Comparison of ENCODE assay signal across 19 cellular contexts in genomic region chr15:70016511-70016994, GRCh38.
A peak's percentile ranks its signal among the peaks of the same experiment; 100 is the strongest.
DNase-seq lines count a peak whose midpoint lies in the region; ATAC-seq and TF ChIP-seq lines count a peak whose summit lies in the region.
"Had no signal": no experiment of that assay in that cellular context is flagged by ENCODE, and none has a peak within 500 bp of the region (broad histone marks: within the 10 kb centered on the region; RNA-seq: fewer than 3 reads in every experiment).

No MANE protein-coding gene starts in this region.

- peaks cover 0 to 12% (median 0%) of the 10 kb centered on the region in 11 experiments; a peak in 2 of 22 replicates for H3K27me3 ChIP-seq in BLaER1 treated with 17β-estradiol and CSF1 and Interleukin-3, amounts not matched to agents 10 nM and 100 nM
- H3K27me3 ChIP-seq in uterus (no peaks in the 10 kb centered on the region), testis (no peaks in the 10 kb centered on the region)
- H3K27me3 ChIP-seq: upper lobe of left lung had no signal

- DNase-seq in activated B cell treated with CpG ODN at 0.5 μM for 24 hours (no peak), DMS153 (lab: John Stamatoyannopoulos, UW) (no peak), uterus (no peak), testis (no peak)
- no peak for DNase-seq in stimulated activated CD4-positive, alpha-beta T cell treated with anti-CD3 and anti-CD28 coated beads, Interleukin-12 subunit alpha, Interleukin-12 subunit beta, amount 100 ng/mL, for 4 hours
- DNase-seq: activated CD4-positive, CD25-positive, alpha-beta regulatory T cell; anterior cingulate cortex; cortex of kidney; DMS53; left cardiac atrium; naive thymus-derived CD4-positive, alpha-beta T cell; NCI-H2171 treated with DMSO at 0.1 percent for 48 hours; PC-3; stimulated activated CD4-positive, alpha-beta T cell treated with anti-CD3 and anti-CD28 coated beads, Interleukin-2, amount 100 ng/mL, for 24 hours; upper lobe of left lung had no signal

- H3K4me3 ChIP-seq in BLaER1 treated with 17β-estradiol and CSF1 and Interleukin-3, amounts not matched to agents 10 nM and 100 nM = no peak overlapping the region
- H3K4me3 ChIP-seq in uterus = no peak overlapping the region
- no peak overlapping the region for H3K4me3 ChIP-seq in testis
- H3K4me3 ChIP-seq: upper lobe of left lung had no signal

- H3K27me3 Mint-ChIP-seq in activated B cell treated with CpG ODN at 0.5 μM for 24 hours = no peaks in the 10 kb centered on the region

- peak overlapping the region; percentile 48 for H3K4me3 Mint-ChIP-seq in activated B cell treated with CpG ODN at 0.5 μM for 24 hours
- H3K4me3 Mint-ChIP-seq: naive thymus-derived CD4-positive, alpha-beta T cell had no signal

- H3K4me2 ChIP-seq in BLaER1 treated with 17β-estradiol and CSF1 and Interleukin-3, amounts not matched to agents 10 nM and 100 nM = peak overlapping the region in 7 of 11 experiments; percentile 6 to 65 (median 56); a peak in 11 of 22 replicates

- H3K4me1 ChIP-seq in BLaER1 treated with 17β-estradiol and CSF1 and Interleukin-3, amounts not matched to agents 10 nM and 100 nM = peaks cover 11 to 45% (median 28%) of the 10 kb centered on the region in 10 experiments; a peak in 18 of 20 replicates
- H3K4me1 ChIP-seq in uterus (no peaks in the 10 kb centered on the region), testis (no peaks in the 10 kb centered on the region)
- H3K4me1 ChIP-seq: upper lobe of left lung had no signal

- H3K9ac ChIP-seq in BLaER1 treated with 17β-estradiol and CSF1 and Interleukin-3, amounts not matched to agents 10 nM and 100 nM = no peak overlapping the region

- ATAC-seq in GM18502 (IDR thresholded peaks at IDR 0.05; ENCODE audit: poor library complexity, unreplicated experiment) = peak; percentile 34
- ATAC-seq in GM21737 (IDR thresholded peaks at IDR 0.05; ENCODE audit: unreplicated experiment) = peak; percentile 33
- ATAC-seq in activated B cell treated with CpG ODN at 0.5 μM for 24 hours (ENCODE audit: low read depth) = peak; percentile 20
- ATAC-seq: esophagus mucosa; left cardiac atrium; naive thymus-derived CD4-positive, alpha-beta T cell; PC-3 had no signal

- H3K36me3 Mint-ChIP-seq in activated B cell treated with CpG ODN at 0.5 μM for 24 hours (ENCODE audit: low read depth) = no peaks in the 10 kb centered on the region

- H3K9me3 Mint-ChIP-seq in activated B cell treated with CpG ODN at 0.5 μM for 24 hours = no peaks in the 10 kb centered on the region

- no peaks in the 10 kb centered on the region for H3K36me3 ChIP-seq in BLaER1 treated with 17β-estradiol and CSF1 and Interleukin-3, amounts not matched to agents 10 nM and 100 nM
- H3K36me3 ChIP-seq in uterus (no peaks in the 10 kb centered on the region), testis (ENCODE audit: low read depth, missing control alignments) (no peaks in the 10 kb centered on the region)
- H3K36me3 ChIP-seq: upper lobe of left lung had no signal

- CTCF ChIA-PET in activated B cell treated with CpG ODN at 0.5 μM for 24 hours (lab: Charles Lee) = interaction anchor here (1.1 kb wide), 1 partner anchor 37 kb away, joined by 4 read pairs; no protein-coding TSS in a partner anchor

- peaks cover 0 to 15% (median 0%) of the 10 kb centered on the region in 11 experiments; a peak in 2 of 22 replicates for H4K20me1 ChIP-seq in BLaER1 treated with 17β-estradiol and CSF1 and Interleukin-3, amounts not matched to agents 10 nM and 100 nM

- intact Hi-C loops in activated B cell treated with CpG ODN at 0.5 μM for 24 hours (cut with micrococcal nuclease) = loop anchor here (1.0 kb wide), 1 partner anchor 19 kb away; no protein-coding TSS in a partner anchor
- intact Hi-C loops in uterus (cut with DNase I; ENCODE audit: low total_unique reads) = no loop called here
- intact Hi-C loops in testis (cut with DNase I; ENCODE audit: low total_unique reads) = no loop called here

- no peak for TF ChIP-seq CTCF in activated B cell treated with CpG ODN at 0.5 μM for 24 hours (IDR thresholded peaks at IDR 0.05)
- no peak for TF ChIP-seq CTCF in uterus (IDR thresholded peaks at IDR 0.05)
- no peak for TF ChIP-seq CTCF in testis (IDR thresholded peaks at IDR 0.05)

- H3K27ac ChIP-seq in BLaER1 treated with 17β-estradiol and CSF1 and Interleukin-3, amounts not matched to agents 10 nM and 100 nM = no peak overlapping the region
- H3K27ac ChIP-seq in uterus (no peak overlapping the region), testis (no peak overlapping the region)
- H3K27ac ChIP-seq: upper lobe of left lung had no signal

- peaks cover 5 to 13% (median 8%) of the 10 kb centered on the region in 11 experiments; a peak in 13 of 22 replicates for H3K9me3 ChIP-seq in BLaER1 treated with 17β-estradiol and CSF1 and Interleukin-3, amounts not matched to agents 10 nM and 100 nM (replicated peaks in 1 of 11)
- H3K9me3 ChIP-seq in uterus = no peaks in the 10 kb centered on the region
- H3K9me3 ChIP-seq in testis = no peaks in the 10 kb centered on the region
- H3K9me3 ChIP-seq: upper lobe of left lung had no signal

- TF ChIP-seq POLR2A in uterus (IDR thresholded peaks at IDR 0.05) = no peak
- no peak for TF ChIP-seq POLR2A in testis (IDR thresholded peaks at IDR 0.05)

- H3K27ac Mint-ChIP-seq in activated B cell treated with CpG ODN at 0.5 μM for 24 hours = peak overlapping the region; percentile 81

- H3K4me1 Mint-ChIP-seq in activated B cell treated with CpG ODN at 0.5 μM for 24 hours = peaks cover 79% of the 10 kb centered on the region

- WGBS in testis, 2 donors = 81 to 86% methylated on average over 6 of the region's 6 CpGs

- POLR2A ChIA-PET in activated B cell treated with CpG ODN at 0.5 μM for 24 hours (lab: Charles Lee) = interaction anchor here (1.0 to 1.9 kb wide), 3 partner anchors 12 to 81 kb away, joined by 3 to 6 read pairs (median 3); partner anchors contain the start of gene TLE3
